Comparison of ENCODE assay signal across 9 cellular contexts in genomic region chr22:42376721-42377177, GRCh38. TPM values are rescaled to one million over a fixed set of nuclear protein-coding genes. Genes with fewer than 3 reads are reported as not detected.
A peak's percentile ranks its signal among the peaks of the same experiment; 100 is the strongest.
DNase-seq lines count a peak whose midpoint lies in the region; ATAC-seq and TF ChIP-seq lines count a peak whose summit lies in the region.
"Had no signal": no experiment of that assay in that cellular context is flagged by ENCODE, and none has a peak within 500 bp of the region (broad histone marks: within the 10 kb centered on the region; RNA-seq: fewer than 3 reads in every experiment).

No MANE protein-coding gene starts in this region.

- no peak overlapping the region for H3K27ac Mint-ChIP-seq in neural crest cell (ENCODE audit: unreplicated experiment)
- peak overlapping the region in 1 of 2 donors; percentile 59 for H3K27ac Mint-ChIP-seq in effector memory CD8-positive, alpha-beta T cell

- no peak overlapping the region for H3K4me3 ChIP-seq in esophagus muscularis mucosa

- no peaks in the 10 kb centered on the region for H3K27me3 ChIP-seq in esophagus muscularis mucosa

- H3K27ac ChIP-seq in esophagus muscularis mucosa (replicated peaks in 1 of 4), result peak overlapping the region; percentile 43 to 52 (median 48)

- TF ChIP-seq EP300 in esophagus muscularis mucosa (IDR thresholded peaks at IDR 0.05), result no peak

- peaks cover 0 to 13% (median 6%) of the 10 kb centered on the region in 4 donors for H3K4me1 ChIP-seq in esophagus muscularis mucosa

- ATAC-seq in effector memory CD8-positive, alpha-beta T cell (replicated peaks), result no peak
- no peak for ATAC-seq in HG03045 (IDR thresholded peaks at IDR 0.05; ENCODE audit: unreplicated experiment)

- TF ChIP-seq POLR2A in esophagus muscularis mucosa (IDR thresholded peaks at IDR 0.05; ENCODE audit: low read depth), result no peak

- WGBS in esophagus muscularis mucosa, result 47% methylated on average over 7 of the region's 10 CpGs

- no peaks in the 10 kb centered on the region for H3K36me3 Mint-ChIP-seq in neural crest cell (ENCODE audit: low read depth)
- no peaks in the 10 kb centered on the region for H3K36me3 Mint-ChIP-seq in effector memory CD8-positive, alpha-beta T cell (ENCODE audit: insufficient read depth)

- H3K4me1 Mint-ChIP-seq in neural crest cell, result peaks cover 42% of the 10 kb centered on the region
- peaks cover 0 to 2% of the 10 kb centered on the region in 2 donors for H3K4me1 Mint-ChIP-seq in effector memory CD8-positive, alpha-beta T cell (ENCODE audit: low read depth in 2 of 2)

- H3K27me3 Mint-ChIP-seq in neural crest cell (ENCODE audit: low read depth), result peaks cover 31% of the 10 kb centered on the region
- H3K27me3 Mint-ChIP-seq in effector memory CD8-positive, alpha-beta T cell, result peaks cover 6 to 14% of the 10 kb centered on the region in 2 donors

- no peak for TF ChIP-seq CTCF in esophagus muscularis mucosa (IDR thresholded peaks at IDR 0.05)
- no peak for TF ChIP-seq CTCF in neural crest cell (conservative IDR thresholded peaks at IDR 0.05)
- TF ChIP-seq CTCF in GM13977 (IDR thresholded peaks at IDR 0.05; ENCODE audit: extremely low read depth, insufficient read depth, missing control alignments), result no peak

- DNase-seq in DMS79 (lab: John Stamatoyannopoulos, UW) (peak; percentile 32), NCI-H446 treated with DMSO at 0.1 percent for 48 hours (lab: John Stamatoyannopoulos, UW) (peak; percentile 58), esophagus muscularis mucosa (ENCODE audit: extremely low spot score) (no peak), neural crest cell (ENCODE audit: low read depth, low spot score) (peak; percentile 48), kidney glomerular epithelial cell (lab: John Stamatoyannopoulos, UW) (no peak), GM13977 (ENCODE audit: low spot score) (no peak)
- DNase-seq in effector memory CD8-positive, alpha-beta T cell, result no peak
- DNase-seq: activated naive CD4-positive, alpha-beta T cell treated with anti-CD3 and anti-CD28 coated beads, Interleukin-2, amount 50 U/mL, for 16 hours had no signal

- in situ Hi-C loops in GM13977 (cut with MboI; ENCODE audit: low pct_unique_long_range_greater_than_20kb, low sequenced_read_pairs, unreplicated experiment), result no loop called here

- H3K9me3 ChIP-seq in esophagus muscularis mucosa, result no peaks in the 10 kb centered on the region

- intact Hi-C loops in esophagus muscularis mucosa (cut with DNase I), result no loop called here

- H3K4me3 Mint-ChIP-seq in neural crest cell, result peak overlapping the region; percentile 61
- H3K4me3 Mint-ChIP-seq in effector memory CD8-positive, alpha-beta T cell, result no peak overlapping the region

- no peaks in the 10 kb centered on the region for H3K9me3 Mint-ChIP-seq in neural crest cell
- no peaks in the 10 kb centered on the region for H3K9me3 Mint-ChIP-seq in effector memory CD8-positive, alpha-beta T cell

- H3K36me3 ChIP-seq in esophagus muscularis mucosa, result no peaks in the 10 kb centered on the region

RNA-seq across cellular contexts. Expression of gene NFAM1, which starts 55.5 kb away (rescaled TPM):
- 1 to 10 TPM; 2.1 to 5.1 (median 2.9) TPM for total RNA-seq in esophagus muscularis mucosa
- total RNA-seq in neural crest cell, result 0.07 TPM in 1 of 2 replicates, not detected in the other

Comparison
In these comparisons a context has a peak if more than half of its experiments do, and no peak if none do; other contexts are left out.
1. DNase-seq: peak in DMS79 (single experiment), NCI-H446 treated with DMSO at 0.1 percent for 48 hours (single experiment) and neural crest cell (single experiment); none in esophagus muscularis mucosa (single experiment), kidney glomerular epithelial cell (single experiment), effector memory CD8-positive, alpha-beta T cell (0 of 3) and GM13977 (single experiment).